Comparison of ENCODE assay signal across 13 cellular contexts in the genomic region with DNA sequence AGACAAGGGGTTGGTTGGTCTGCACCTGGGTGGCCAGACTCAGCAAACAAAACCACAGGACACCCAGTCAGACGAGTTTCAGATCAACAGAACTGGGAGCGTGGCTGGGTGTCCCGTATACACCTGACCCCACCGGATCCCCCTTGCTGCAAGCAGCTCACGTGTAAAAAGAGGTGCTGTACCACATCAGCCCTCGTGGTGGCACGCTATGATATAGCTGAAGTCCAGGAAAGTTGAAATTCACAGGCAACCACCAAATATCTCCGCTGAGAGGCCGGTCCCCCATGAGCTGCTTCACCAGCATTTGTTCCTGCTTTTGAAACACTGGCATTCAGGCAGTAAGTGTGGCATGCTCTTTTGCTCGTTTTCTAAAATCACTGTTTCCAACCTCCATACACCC.
DNase-seq lines count a peak whose midpoint lies in the region; ATAC-seq and TF ChIP-seq lines count a peak whose summit lies in the region.
"Had no signal": no experiment of that assay in that cellular context is flagged by ENCODE, and none has a peak within 500 bp of the region (broad histone marks: within the 10 kb centered on the region; RNA-seq: fewer than 3 reads in every experiment).

No MANE protein-coding gene starts in this region.

- H3F3A ChIP-seq in SU-DHL-6 (ENCODE audit: insufficient read depth): no peaks in the 10 kb centered on the region

- H3K36me3 ChIP-seq in heart right ventricle: no peaks in the 10 kb centered on the region
- no peaks in the 10 kb centered on the region for H3K36me3 ChIP-seq in SU-DHL-6 (ENCODE audit: low read length)
- H3K36me3 ChIP-seq: HAP-1, heart left ventricle had no signal

- H3K9ac ChIP-seq in SU-DHL-6 (ENCODE audit: low read length): no peak overlapping the region

- ATAC-seq in heart right ventricle (no peak), left cardiac atrium (no peak), HG03039 (IDR thresholded peaks at IDR 0.05; ENCODE audit: unreplicated experiment) (no peak), GM21786 (IDR thresholded peaks at IDR 0.05; ENCODE audit: unreplicated experiment) (no peak)
- ATAC-seq: esophagus mucosa, left colon had no signal

- H2AFZ ChIP-seq in SU-DHL-6 (ENCODE audit: low read depth, low read length, severe bottlenecking): no peak overlapping the region

- no peak overlapping the region for H3K27ac ChIP-seq in heart right ventricle
- H3K27ac ChIP-seq in SU-DHL-6 (ENCODE audit: low read depth, low read length): no peak overlapping the region
- H3K27ac ChIP-seq: heart left ventricle had no signal

- no peaks in the 10 kb centered on the region for H4K20me1 ChIP-seq in SU-DHL-6 (ENCODE audit: low read depth, low read length)

- no peaks in the 10 kb centered on the region for H3K4me1 ChIP-seq in heart right ventricle
- H3K4me1 ChIP-seq: HAP-1, heart left ventricle had no signal

- intact Hi-C loops in heart right ventricle (cut with DNase I) (no loop called here), left cardiac atrium (cut with DNase I) (no loop called here)

- WGBS in heart right ventricle, 2 donors: 60 to 61% methylated on average over 10 of the region's 10 CpGs

- DNase-seq in heart right ventricle: no peak
- DNase-seq in left cardiac atrium: no peak
- peak; percentile 23 for DNase-seq in NCI-H526 treated with DMSO at 0.1 percent for 48 hours (lab: John Stamatoyannopoulos, UW)
- DNase-seq in ureter (ENCODE audit: low spot score): peak; percentile 34
- DNase-seq in NCI-H226: no peak
- DNase-seq: activated gamma-delta T cell, left colon had no signal

- H3K4me3 ChIP-seq in heart right ventricle: no peak overlapping the region
- H3K4me3 ChIP-seq in SU-DHL-6 (ENCODE audit: insufficient read depth, low read length, poor library complexity, severe bottlenecking): no peak overlapping the region
- H3K4me3 ChIP-seq: HAP-1, heart left ventricle had no signal

- H3K9me2 ChIP-seq in SU-DHL-6 (replicated peaks; ENCODE audit: insufficient read depth, low read length): no peaks in the 10 kb centered on the region

- peak in 5 of 9 donors; percentile 16 to 27 (median 24) for TF ChIP-seq CTCF in heart right ventricle (IDR thresholded peaks at IDR 0.05)
- TF ChIP-seq CTCF in SU-DHL-6 (IDR thresholded peaks at IDR 0.05; ENCODE audit: insufficient read depth, low read length, poor library complexity, severe bottlenecking): peak; percentile 22

- H3K4me2 ChIP-seq in SU-DHL-6 (ENCODE audit: low read depth, low read length, poor library complexity, severe bottlenecking): no peak overlapping the region

- H3K79me2 ChIP-seq in SU-DHL-6 (ENCODE audit: insufficient read depth, low read length): no peaks in the 10 kb centered on the region

- H3K9me3 ChIP-seq in heart right ventricle: no peaks in the 10 kb centered on the region
- H3K9me3 ChIP-seq in SU-DHL-6 (ENCODE audit: insufficient read depth, low read length): no peaks in the 10 kb centered on the region
- H3K9me3 ChIP-seq: HAP-1 had no signal

- H3K27me3 ChIP-seq in heart right ventricle: peaks cover 0 to 6% (median 0%) of the 10 kb centered on the region in 7 donors
- H3K27me3 ChIP-seq in SU-DHL-6 (ENCODE audit: low read length): no peaks in the 10 kb centered on the region

Comparison
In these comparisons a context has a peak if more than half of its experiments do, and no peak if none do; other contexts are left out.
1. DNase-seq: peak in NCI-H526 treated with DMSO at 0.1 percent for 48 hours (single experiment) and ureter (single experiment); none in heart right ventricle (0 of 2), left cardiac atrium (single experiment) and NCI-H226 (single experiment).